ENCODE assay signal across 8 cellular contexts in the genomic region with DNA sequence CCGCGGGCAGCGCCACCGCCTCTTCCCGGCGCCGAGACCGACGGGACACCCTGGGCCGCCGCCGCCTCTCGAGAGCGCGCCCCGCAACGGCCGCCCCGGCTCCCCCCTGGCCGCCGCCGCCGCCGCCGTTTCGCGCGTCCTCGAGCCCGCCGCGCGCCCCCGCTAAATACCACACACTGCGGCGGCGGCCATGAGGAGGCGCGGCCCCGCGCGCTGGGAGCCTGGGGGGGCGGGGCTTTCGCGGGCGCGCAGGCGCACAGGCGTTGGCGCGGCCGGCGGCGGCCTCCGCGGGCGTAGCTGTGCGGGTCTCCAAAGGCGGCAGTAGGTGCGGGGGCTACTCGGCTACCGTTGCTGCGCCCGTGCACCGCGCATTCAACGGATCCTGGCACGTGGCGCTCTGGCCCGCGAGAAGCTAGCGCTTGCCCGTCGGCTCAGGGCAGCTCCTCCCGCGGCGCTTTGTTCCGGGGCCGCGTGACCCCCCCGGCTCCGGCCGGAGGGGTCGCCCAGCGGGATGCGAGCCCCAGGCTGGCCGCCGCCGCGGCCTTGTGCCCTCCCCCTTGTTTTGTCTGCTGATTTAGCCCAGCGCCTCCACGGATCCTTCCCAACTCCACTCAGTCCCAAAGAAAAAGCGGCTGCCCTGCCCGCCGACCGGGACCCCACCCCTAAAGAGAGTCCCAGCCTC. TPM values are rescaled to one million over a fixed set of nuclear protein-coding genes. Genes with fewer than 3 reads are reported as not detected.
DNase-seq lines count a peak whose midpoint lies in the region; ATAC-seq and TF ChIP-seq lines count a peak whose summit lies in the region.

A gene with protein sequence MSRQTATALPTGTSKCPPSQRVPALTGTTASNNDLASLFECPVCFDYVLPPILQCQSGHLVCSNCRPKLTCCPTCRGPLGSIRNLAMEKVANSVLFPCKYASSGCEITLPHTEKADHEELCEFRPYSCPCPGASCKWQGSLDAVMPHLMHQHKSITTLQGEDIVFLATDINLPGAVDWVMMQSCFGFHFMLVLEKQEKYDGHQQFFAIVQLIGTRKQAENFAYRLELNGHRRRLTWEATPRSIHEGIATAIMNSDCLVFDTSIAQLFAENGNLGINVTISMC (minus strand): TSS at position 142 of the 682 bp plus-strand sequence. CDS start 22,985 bp downstream, outside the sequence.

- peak within 1 kb of the TSS; percentile 89 to 99 (median 92) for H3K4me3 Mint-ChIP-seq in CD8-positive, alpha-beta memory T cell

- peaks cover 0 to 3% of the 10 kb centered on the region in 2 donors for H3K27me3 Mint-ChIP-seq in CD8-positive, alpha-beta memory T cell

- peaks cover 41% of the 10 kb centered on the region for H3K79me2 ChIP-seq in PC-3 (ENCODE audit: low read length)

- H3K4me1 ChIP-seq in CD8-positive, alpha-beta memory T cell (ENCODE audit: insufficient read depth, low read length) = peaks cover 15% of the 10 kb centered on the region
- H3K4me1 ChIP-seq in PC-3 (ENCODE audit: insufficient read depth, low read length) = peaks cover 8% of the 10 kb centered on the region; the same call in 1 of the 2 replicates
- H3K4me1 ChIP-seq in esophagus (ENCODE audit: control insufficient read depth in 2 of 2, insufficient read depth in 2 of 2, low read length in 1 of 2) = no peaks in the 10 kb centered on the region
- H3K4me1 ChIP-seq in muscle layer of duodenum (ENCODE audit: control insufficient read depth in 1 of 2, insufficient read depth in 2 of 2, low read length in 2 of 2) = peaks cover 0 to 15% of the 10 kb centered on the region in 2 donors

- DNase-seq in CD8-positive, alpha-beta memory T cell = peak; percentile 85 to 90 (median 87)
- DNase-seq in PC-3 = peak; percentile 73
- DNase-seq in activated T-cell treated with anti-CD3 and anti-CD28 coated beads, Interleukin-2, amount 50 U/mL, for 1 hour = peak; percentile 94
- DNase-seq in stimulated activated CD8-positive, alpha-beta memory T cell treated with anti-CD3 and anti-CD28 coated beads, Interleukin-7, amount 100 ng/mL, for 24 hours (ENCODE audit: low read depth) = peak; percentile 79

- peaks cover 0 to 7% (median 0%) of the 10 kb centered on the region in 3 donors for H3K36me3 Mint-ChIP-seq in CD8-positive, alpha-beta memory T cell

- ATAC-seq in GM19452 (IDR thresholded peaks at IDR 0.05; ENCODE audit: unreplicated experiment) (peak; percentile 69), HG03571 (IDR thresholded peaks at IDR 0.05; ENCODE audit: unreplicated experiment) (peak; percentile 65), PC-3 (peak; percentile 64)

- intact Hi-C loops in PC-3 (cut with micrococcal nuclease) = loop anchor here (2.0 kb wide), 1 partner anchor 19 kb away; no protein-coding TSS in a partner anchor

- no peaks in the 10 kb centered on the region for H3K36me3 ChIP-seq in CD8-positive, alpha-beta memory T cell (ENCODE audit: insufficient read depth, low read length)
- H3K36me3 ChIP-seq in PC-3 (ENCODE audit: low read depth, low read length) (no peaks in the 10 kb centered on the region), esophagus (ENCODE audit: control insufficient read depth in 2 of 2, insufficient read depth in 2 of 2, low read length in 1 of 2) (no peaks in the 10 kb centered on the region), muscle layer of duodenum (ENCODE audit: control insufficient read depth in 1 of 2, insufficient read depth in 2 of 2, low read length in 2 of 2) (peaks cover 0 to 11% of the 10 kb centered on the region in 2 donors)

- peak within 1 kb of the TSS; percentile 70 for H3K4me3 ChIP-seq in CD8-positive, alpha-beta memory T cell (ENCODE audit: low read length)
- H3K4me3 ChIP-seq in PC-3 (ENCODE audit: low read length) (peak within 1 kb of the TSS; percentile 88), esophagus (ENCODE audit: low read depth in 1 of 2, low read length in 2 of 2) (peak within 1 kb of the TSS; percentile 79 to 88), muscle layer of duodenum (ENCODE audit: low read depth in 1 of 2, low read length in 2 of 2) (peak within 1 kb of the TSS; percentile 78 to 86)

- TF ChIP-seq CTCF in PC-3 (conservative IDR thresholded peaks at IDR 0.05; ENCODE audit: low read depth, low read length) = no peak

- no TSS peak for BruUV-seq in PC-3 (replicated peaks; lab: Mats Ljungman, UMichigan)

- H4K20me1 ChIP-seq in PC-3 (ENCODE audit: low read length) = peaks cover 32% of the 10 kb centered on the region

- no peaks in the 10 kb centered on the region for H3K9me2 ChIP-seq in PC-3 (replicated peaks; ENCODE audit: low read length)

- peak within 1 kb of the TSS; percentile 97 for H3K4me2 ChIP-seq in PC-3 (ENCODE audit: low read length)

- H2AFZ ChIP-seq in PC-3 (ENCODE audit: low read length) = peak within 1 kb of the TSS; percentile 85

- H3F3A ChIP-seq in PC-3 (ENCODE audit: low read length, unreplicated experiment) = no peaks in the 10 kb centered on the region

- 0 to 1% methylated on average over 87 to 96 of the region's 96 CpGs for WGBS in esophagus, 2 donors

- peaks cover 13 to 30% (median 14%) of the 10 kb centered on the region in 3 donors for H3K4me1 Mint-ChIP-seq in CD8-positive, alpha-beta memory T cell

- H3K27me3 ChIP-seq in CD8-positive, alpha-beta memory T cell (ENCODE audit: insufficient read depth, low read length, poor library complexity, severe bottlenecking) = no peaks in the 10 kb centered on the region
- no peaks in the 10 kb centered on the region for H3K27me3 ChIP-seq in PC-3 (ENCODE audit: low read length)
- H3K27me3 ChIP-seq in esophagus (ENCODE audit: control insufficient read depth in 1 of 2, insufficient read depth in 2 of 2, low read length in 2 of 2) = no peaks in the 10 kb centered on the region
- no peaks in the 10 kb centered on the region for H3K27me3 ChIP-seq in muscle layer of duodenum (ENCODE audit: low read depth, low read length)

- H3K9me3 Mint-ChIP-seq in CD8-positive, alpha-beta memory T cell = no peaks in the 10 kb centered on the region

- CTCF ChIA-PET in CD8-positive, alpha-beta memory T cell (lab: Charles Lee) = interaction anchor here (1.3 to 2.7 kb wide), 3 partner anchors 40 to 245 kb away, joined by 3 to 10 read pairs (median 3); no protein-coding TSS in a partner anchor
- CTCF ChIA-PET in PC-3 (lab: Charles Lee) = interaction anchor here (0.6 kb wide), 1 partner anchor 238 kb away, joined by 3 read pairs; no protein-coding TSS in a partner anchor

- peak within 1 kb of the TSS; percentile 53 for H3K27ac ChIP-seq in CD8-positive, alpha-beta memory T cell (ENCODE audit: low read depth, low read length)
- H3K27ac ChIP-seq in PC-3 (ENCODE audit: low read length) (peak within 1 kb of the TSS; percentile 37), esophagus (ENCODE audit: low read depth in 2 of 2, low read length in 1 of 2) (peak within 1 kb of the TSS; percentile 95 to 96), muscle layer of duodenum (ENCODE audit: low read length) (peak within 1 kb of the TSS; percentile 87)

- peak within 1 kb of the TSS; percentile 80 to 97 (median 92) for H3K27ac Mint-ChIP-seq in CD8-positive, alpha-beta memory T cell

- POLR2A ChIA-PET in CD8-positive, alpha-beta memory T cell (lab: Charles Lee) = interaction anchor here (0.9 to 3.1 kb wide), 8 partner anchors 19 to 245 kb away, joined by 3 to 29 read pairs (median 5); a partner anchor contains a TSS
- POLR2A ChIA-PET in PC-3 (lab: Charles Lee; ENCODE audit: unreplicated experiment) = interaction anchor here (0.6 kb wide), 2 partner anchors 20 to 237 kb away, joined by 3 to 4 read pairs; no protein-coding TSS in a partner anchor

- no peaks in the 10 kb centered on the region for H3K9me3 ChIP-seq in CD8-positive, alpha-beta memory T cell (ENCODE audit: low read length)
- H3K9me3 ChIP-seq in PC-3 (ENCODE audit: low read length) = no peaks in the 10 kb centered on the region
- H3K9me3 ChIP-seq in esophagus (ENCODE audit: control insufficient read depth in 2 of 2, insufficient read depth in 1 of 2, low read depth in 1 of 2, low read length in 1 of 2) = no peaks in the 10 kb centered on the region
- no peaks in the 10 kb centered on the region for H3K9me3 ChIP-seq in muscle layer of duodenum (ENCODE audit: control insufficient read depth in 1 of 2, low read length in 2 of 2)

- H3K9ac ChIP-seq in PC-3 (ENCODE audit: low read length) = peak within 1 kb of the TSS; percentile 95

RNA-seq across cellular contexts. Expression of the gene that starts here (rescaled TPM):
- total RNA-seq in CD8-positive, alpha-beta memory T cell = 10 to 100 TPM; 11.6 to 13.3 TPM
- polyA plus RNA-seq in CD8-positive, alpha-beta memory T cell = 10.7 TPM
- total RNA-seq in PC-3 (2014; rRNA removed) = 10.9 and 16.2 TPM in 2 replicates
- polyA plus RNA-seq in esophagus = 10 to 100 TPM in 1 of 2 donors, 1 to 10 TPM in 1; 8.7 to 12.3 TPM

Comparison
In these comparisons a context has a peak if more than half of its experiments do, and no peak if none do; other contexts are left out.
1. Peak in every context shown above with its lines: DNase-seq, ATAC-seq, H3K4me3 ChIP-seq and H3K27ac ChIP-seq.
2. H3K27ac ChIP-seq: peak in every context shown above with its lines; median percentile 96 in esophagus; 87 in muscle layer of duodenum; 53 in CD8-positive, alpha-beta memory T cell; 37 in PC-3.